2 cellular contexts compared by ENCODE assay signal in the genomic region with DNA sequence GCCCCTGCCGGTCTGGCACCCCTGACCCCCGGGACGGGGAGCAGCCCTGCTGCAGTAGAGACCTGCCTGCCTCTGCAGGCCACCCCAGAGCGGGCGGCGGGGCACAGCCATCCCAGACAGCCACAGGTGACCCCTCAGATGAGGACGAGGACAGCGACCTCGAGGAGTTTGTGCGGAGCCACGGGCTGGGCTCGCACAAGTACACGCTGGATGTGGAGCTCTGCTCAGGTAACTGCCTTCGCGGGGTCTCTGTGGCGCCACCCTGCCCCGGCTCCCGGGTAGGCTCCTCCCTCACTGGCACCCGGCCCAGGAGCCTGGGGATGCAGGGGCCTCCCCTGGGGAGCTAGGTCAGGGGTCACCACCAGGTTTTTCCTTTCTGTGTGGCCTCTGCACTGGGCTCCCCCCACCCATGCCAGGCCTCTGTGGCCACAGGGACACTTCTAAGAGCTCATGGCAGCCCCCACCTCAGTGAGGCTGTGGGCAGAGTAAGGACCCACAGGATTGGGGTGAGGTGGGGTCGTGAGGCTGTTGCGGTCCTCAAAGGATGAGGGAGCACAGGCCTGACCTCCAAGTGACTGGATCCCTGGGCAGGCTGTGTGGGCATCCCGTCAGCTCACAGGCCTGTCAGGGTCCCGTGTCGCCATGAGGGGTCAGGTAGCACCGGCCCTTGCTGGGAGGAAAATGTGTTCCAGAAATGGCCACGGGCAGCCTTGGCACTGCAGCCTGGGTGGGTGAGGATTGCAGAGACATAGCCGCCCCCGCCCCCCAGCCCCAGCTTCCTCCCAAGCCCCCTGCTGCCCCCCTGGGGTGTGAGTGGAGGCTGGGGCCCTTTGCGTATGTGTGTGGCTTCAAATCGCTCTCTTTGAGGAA.
TF ChIP-seq lines count a peak whose summit lies in the region.

No MANE protein-coding gene starts in this region.

TF ChIP-seq in HEK293, 187 proteins besides CTCF, POLR2A, EP300 and RAD21:
- TF ChIP-seq ZNF544 (tag by site-specific recombination; IDR thresholded peaks at IDR 0.05), result no peak
- TF ChIP-seq ZNF776 (tag by site-specific recombination; IDR thresholded peaks at IDR 0.05; ENCODE audit: borderline replicate concordance), result no peak
- 0 out of 2 replicates have a peak, but pooled peaks have one; percentile 27 for TF ChIP-seq GLIS1 (tag by site-specific recombination; IDR thresholded peaks at IDR 0.05)
- TF ChIP-seq ZNF266 (tag by site-specific recombination; IDR thresholded peaks at IDR 0.05; ENCODE audit: low read depth), result no peak
- no peak for TF ChIP-seq ZNF707 (tag by site-specific recombination; IDR thresholded peaks at IDR 0.05)
TF ChIP-seq in HEK293: peak in this region for 1.

TF ChIP-seq in K562, 482 proteins besides CTCF, POLR2A, EP300 and RAD21:
- TF ChIP-seq JUND (IDR thresholded peaks at IDR 0.05; ENCODE audit: borderline replicate concordance, low read depth, low read length), result no peak
- TF ChIP-seq JUND (tag; IDR thresholded peaks at IDR 0.05; ENCODE audit: borderline replicate concordance, low read depth, low read length), result no peak
- TF ChIP-seq POLR2G (IDR thresholded peaks at IDR 0.05; ENCODE audit: low read depth, low read length), result 0 out of 2 replicates have a peak, but pooled peaks have one; percentile 6
- TF ChIP-seq, protein P1, sequence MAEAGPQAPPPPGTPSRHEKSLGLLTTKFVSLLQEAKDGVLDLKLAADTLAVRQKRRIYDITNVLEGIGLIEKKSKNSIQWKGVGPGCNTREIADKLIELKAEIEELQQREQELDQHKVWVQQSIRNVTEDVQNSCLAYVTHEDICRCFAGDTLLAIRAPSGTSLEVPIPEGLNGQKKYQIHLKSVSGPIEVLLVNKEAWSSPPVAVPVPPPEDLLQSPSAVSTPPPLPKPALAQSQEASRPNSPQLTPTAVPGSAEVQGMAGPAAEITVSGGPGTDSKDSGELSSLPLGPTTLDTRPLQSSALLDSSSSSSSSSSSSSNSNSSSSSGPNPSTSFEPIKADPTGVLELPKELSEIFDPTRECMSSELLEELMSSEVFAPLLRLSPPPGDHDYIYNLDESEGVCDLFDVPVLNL (CRISPR knock-in tag; IDR thresholded peaks at IDR 0.05; ENCODE audit: low read depth), result no peak
TF ChIP-seq in K562: peak in this region for 1.
